Comparison of ENCODE assay signal across 21 cellular contexts in genomic region chr16:27114006-27114405, GRCh38. TPM values are rescaled to one million over a fixed set of nuclear protein-coding genes. Genes with fewer than 3 reads are reported as not detected.
DNase-seq lines count a peak whose midpoint lies in the region; ATAC-seq and TF ChIP-seq lines count a peak whose summit lies in the region.
"Had no signal": no experiment of that assay in that cellular context is flagged by ENCODE, and none has a peak within 500 bp of the region (broad histone marks: within the 10 kb centered on the region; RNA-seq: fewer than 3 reads in every experiment).

No MANE protein-coding gene starts in this region.

- TF ChIP-seq CTCF in CD4-positive, alpha-beta T cell (IDR thresholded peaks at IDR 0.05) = no peak
- TF ChIP-seq CTCF in dorsolateral prefrontal cortex (IDR thresholded peaks at IDR 0.05 in 54 of 56, conservative IDR thresholded peaks at IDR 0.05 in 2 of 56; ENCODE audit: low read depth in 1 of 56, partially characterized antibody in 56 of 56) = no peak

- no peaks in the 10 kb centered on the region for H3K9me3 Mint-ChIP-seq in activated CD8-positive, alpha-beta memory T cell treated with anti-CD3 and anti-CD28 coated beads, Interleukin-2, amount 10 ng/mL, durations not matched to agents 7 days and 5 days (ENCODE audit: low read depth)
- H3K9me3 Mint-ChIP-seq in CD4-positive, alpha-beta T cell = peaks cover 3% of the 10 kb centered on the region
- H3K9me3 Mint-ChIP-seq in stimulated activated memory B cell treated with anti-CD40 and anti-IgM and Interleukin-4, amounts not matched to agents 10 μg/mL and 1 μg/mL and 100 μg/mL, for 72 hours = no peaks in the 10 kb centered on the region

- no peaks in the 10 kb centered on the region for H3K36me3 Mint-ChIP-seq in activated CD8-positive, alpha-beta memory T cell treated with anti-CD3 and anti-CD28 coated beads, Interleukin-2, amount 10 ng/mL, durations not matched to agents 7 days and 5 days
- H3K36me3 Mint-ChIP-seq in CD4-positive, alpha-beta T cell (ENCODE audit: low read depth) = no peaks in the 10 kb centered on the region
- H3K36me3 Mint-ChIP-seq in stimulated activated memory B cell treated with anti-CD40 and anti-IgM and Interleukin-4, amounts not matched to agents 10 μg/mL and 1 μg/mL and 100 μg/mL, for 72 hours = no peaks in the 10 kb centered on the region
- H3K36me3 Mint-ChIP-seq: CD4-positive, CD25-positive, alpha-beta regulatory T cell had no signal

- peaks cover 2% of the 10 kb centered on the region for H3K4me1 Mint-ChIP-seq in activated CD8-positive, alpha-beta memory T cell treated with anti-CD3 and anti-CD28 coated beads, Interleukin-2, amount 10 ng/mL, durations not matched to agents 7 days and 5 days
- H3K4me1 Mint-ChIP-seq in CD4-positive, alpha-beta T cell (ENCODE audit: low read depth) = no peaks in the 10 kb centered on the region
- H3K4me1 Mint-ChIP-seq in stimulated activated memory B cell treated with anti-CD40 and anti-IgM and Interleukin-4, amounts not matched to agents 10 μg/mL and 1 μg/mL and 100 μg/mL, for 72 hours = peaks cover 37% of the 10 kb centered on the region

- peaks cover 12% of the 10 kb centered on the region for H3K27me3 Mint-ChIP-seq in activated CD8-positive, alpha-beta memory T cell treated with anti-CD3 and anti-CD28 coated beads, Interleukin-2, amount 10 ng/mL, durations not matched to agents 7 days and 5 days
- no peaks in the 10 kb centered on the region for H3K27me3 Mint-ChIP-seq in CD4-positive, alpha-beta T cell
- H3K27me3 Mint-ChIP-seq in stimulated activated memory B cell treated with anti-CD40 and anti-IgM and Interleukin-4, amounts not matched to agents 10 μg/mL and 1 μg/mL and 100 μg/mL, for 72 hours = no peaks in the 10 kb centered on the region

- H3K4me3 ChIP-seq in dorsolateral prefrontal cortex = no peak overlapping the region

- CTCF ChIA-PET in activated CD8-positive, alpha-beta memory T cell treated with anti-CD3 and anti-CD28 coated beads, Interleukin-2, amount 10 ng/mL, durations not matched to agents 7 days and 5 days (lab: Charles Lee) = interaction anchor here (0.5 to 1.0 kb wide), 2 partner anchors 11 to 1858 kb away, joined by 3 read pairs; no protein-coding TSS in a partner anchor
- CTCF ChIA-PET in CD4-positive, alpha-beta T cell (lab: Charles Lee) = no interaction called here

- H3K27me3 ChIP-seq in CD4-positive, alpha-beta T cell (ENCODE audit: control insufficient read depth, insufficient read depth, low read length) = no peaks in the 10 kb centered on the region
- H3K27me3 ChIP-seq in dorsolateral prefrontal cortex = no peaks in the 10 kb centered on the region

- POLR2A ChIA-PET in CD4-positive, alpha-beta T cell (lab: Charles Lee) = no interaction called here

- no peaks in the 10 kb centered on the region for H3K9me3 ChIP-seq in CD4-positive, alpha-beta T cell (ENCODE audit: control insufficient read depth, low read length)
- H3K9me3 ChIP-seq: Caco-2 had no signal

- no peak overlapping the region for H3K27ac ChIP-seq in CD4-positive, alpha-beta T cell (ENCODE audit: low read depth, low read length)
- H3K27ac ChIP-seq in dorsolateral prefrontal cortex = no peak overlapping the region

- no peak for ATAC-seq in activated CD8-positive, alpha-beta memory T cell treated with anti-CD3 and anti-CD28 coated beads, Interleukin-2, amount 10 ng/mL, durations not matched to agents 7 days and 5 days
- ATAC-seq in CD4-positive, alpha-beta T cell (ENCODE audit: poor library complexity) = no peak
- ATAC-seq in stimulated activated memory B cell treated with anti-CD40 and anti-IgM and Interleukin-4, amounts not matched to agents 10 μg/mL and 1 μg/mL and 100 μg/mL, for 72 hours = no peak

- intact Hi-C loops in CD4-positive, alpha-beta T cell (cut with DNase I, micrococcal nuclease) = no loop called here
- intact Hi-C loops in dorsolateral prefrontal cortex (cut with DNase I) = no loop called here

- no peak overlapping the region for H3K4me3 Mint-ChIP-seq in activated CD8-positive, alpha-beta memory T cell treated with anti-CD3 and anti-CD28 coated beads, Interleukin-2, amount 10 ng/mL, durations not matched to agents 7 days and 5 days
- H3K4me3 Mint-ChIP-seq in CD4-positive, alpha-beta T cell = no peak overlapping the region
- no peak overlapping the region for H3K4me3 Mint-ChIP-seq in stimulated activated memory B cell treated with anti-CD40 and anti-IgM and Interleukin-4, amounts not matched to agents 10 μg/mL and 1 μg/mL and 100 μg/mL, for 72 hours
- H3K4me3 Mint-ChIP-seq: CD4-positive, CD25-positive, alpha-beta regulatory T cell had no signal

- peak; percentile 23 for DNase-seq in activated CD8-positive, alpha-beta memory T cell treated with anti-CD3 and anti-CD28 coated beads, Interleukin-2, amount 50 U/mL, for 48 hours
- DNase-seq in activated CD8-positive, alpha-beta memory T cell treated with anti-CD3 and anti-CD28 coated beads, Interleukin-2, amount 10 ng/mL, durations not matched to agents 7 days and 5 days = no peak
- no peak for DNase-seq in CD4-positive, alpha-beta T cell
- DNase-seq in ecto neural progenitor cell (ENCODE audit: low spot score) = peak; percentile 26
- DNase-seq in stimulated activated naive CD4-positive, alpha-beta T cell (lab: John Stamatoyannopoulos, UW) = no peak
- no peak for DNase-seq in NCI-H446 treated with DMSO at 0.1 percent for 48 hours (lab: John Stamatoyannopoulos, UW)
- DNase-seq in dorsolateral prefrontal cortex = no peak
- DNase-seq: CD4-positive, CD25-positive, alpha-beta regulatory T cell; DND-41; MV-4-11; NCI-H1105 treated with DMSO at 0.1 percent for 48 hours; NCI-H2029 treated with DMSO at 0.1 percent for 48 hours; NCI-H226; NCI-H524 treated with DMSO at 0.1 percent for 48 hours; NCI-H82; Right ventricle myocardium superior had no signal

- H3K27ac Mint-ChIP-seq in activated CD8-positive, alpha-beta memory T cell treated with anti-CD3 and anti-CD28 coated beads, Interleukin-2, amount 10 ng/mL, durations not matched to agents 7 days and 5 days = no peak overlapping the region
- peak overlapping the region; percentile 1 for H3K27ac Mint-ChIP-seq in CD4-positive, alpha-beta T cell
- H3K27ac Mint-ChIP-seq in stimulated activated memory B cell treated with anti-CD40 and anti-IgM and Interleukin-4, amounts not matched to agents 10 μg/mL and 1 μg/mL and 100 μg/mL, for 72 hours = peak overlapping the region; percentile 80

RNA-seq across cellular contexts. Expression of gene C16orf82, which starts 47.3 kb away (rescaled TPM):
- not detected for total RNA-seq in activated CD8-positive, alpha-beta memory T cell treated with anti-CD3 and anti-CD28 coated beads, Interleukin-2, amount 10 ng/mL, durations not matched to agents 7 days and 5 days
- not detected for total RNA-seq in CD4-positive, alpha-beta T cell
- total RNA-seq in dorsolateral prefrontal cortex = not detected
- total RNA-seq: Caco-2; CD4-positive, CD25-positive, alpha-beta regulatory T cell; G401; M059J; Right ventricle myocardium superior; RPMI7951 had no signal

Comparison
In these comparisons a context has a peak if more than half of its experiments do, and no peak if none do; other contexts are left out.
1. DNase-seq: peak in activated CD8-positive, alpha-beta memory T cell treated with anti-CD3 and anti-CD28 coated beads, Interleukin-2, amount 50 U/mL, for 48 hours (single experiment) and ecto neural progenitor cell (single experiment); none in activated CD8-positive, alpha-beta memory T cell treated with anti-CD3 and anti-CD28 coated beads, Interleukin-2, amount 10 ng/mL, durations not matched to agents 7 days and 5 days (single experiment), CD4-positive, alpha-beta T cell (0 of 10), stimulated activated naive CD4-positive, alpha-beta T cell (0 of 6), NCI-H446 treated with DMSO at 0.1 percent for 48 hours (single experiment) and dorsolateral prefrontal cortex (0 of 10).